In genomic region chr7:4629287-4629905, GRCh38 we compare ENCODE assay signal across 13 cellular contexts. TPM values are rescaled to one million over a fixed set of nuclear protein-coding genes. Genes with fewer than 3 reads are reported as not detected.
DNase-seq lines count a peak whose midpoint lies in the region; TF ChIP-seq lines count a peak whose summit lies in the region.
"Had no signal": no experiment of that assay in that cellular context is flagged by ENCODE, and none has a peak within 500 bp of the region (broad histone marks: within the 10 kb centered on the region; RNA-seq: fewer than 3 reads in every experiment).

No MANE protein-coding gene starts in this region.

- H3K36me3 ChIP-seq in osteoblast (ENCODE audit: insufficient read depth, low read length) (no peaks in the 10 kb centered on the region), Peyer's patch (no peaks in the 10 kb centered on the region)
- H3K36me3 ChIP-seq: BE2C had no signal

- 0 out of 2 replicates have a peak overlapping the region, but pooled peaks have one; percentile 1 for H3K27ac ChIP-seq in RWPE1
- no peak overlapping the region for H3K27ac ChIP-seq in osteoblast (ENCODE audit: low read depth, low read length)
- no peak overlapping the region for H3K27ac ChIP-seq in Peyer's patch
- H3K27ac ChIP-seq: C4-2B had no signal

- no peaks in the 10 kb centered on the region for H3K9me3 ChIP-seq in osteoblast (ENCODE audit: low read depth, low read length)
- H3K9me3 ChIP-seq in Peyer's patch: no peaks in the 10 kb centered on the region
- H3K9me3 ChIP-seq: A549, BE2C had no signal

- H3K4me2 ChIP-seq in osteoblast (ENCODE audit: insufficient read depth, low read length): no peak overlapping the region
- H3K4me2 ChIP-seq: A549 had no signal

- H3K27me3 ChIP-seq in osteoblast (ENCODE audit: insufficient read depth, low read length) (peaks cover 3% of the 10 kb centered on the region), Peyer's patch (no peaks in the 10 kb centered on the region)
- H3K27me3 ChIP-seq: BE2C had no signal

- CTCF ChIA-PET in RWPE1 (lab: Yijun Ruan, JAX): no interaction called here

- no peak overlapping the region for H3K4me3 ChIP-seq in fibroblast of mammary gland (ENCODE audit: control insufficient read depth, low read depth, low read length)
- H3K4me3 ChIP-seq in osteoblast (ENCODE audit: insufficient read depth, low read length): no peak overlapping the region
- H3K4me3 ChIP-seq in Peyer's patch: no peak overlapping the region
- H3K4me3 ChIP-seq: A549 had no signal

- H3K79me2 ChIP-seq in osteoblast (ENCODE audit: insufficient read depth, low read length): no peaks in the 10 kb centered on the region

- no peak for TF ChIP-seq POLR2A in Peyer's patch (IDR thresholded peaks at IDR 0.05)

- DNase-seq in NCI-H2171 (lab: John Stamatoyannopoulos, UW) (peak; percentile 63), RWPE1 (ENCODE audit: low spot score) (no peak), fibroblast of mammary gland (ENCODE audit: low read depth) (peak; percentile 72), osteoblast (ENCODE audit: insufficient read length, low spot score, missing footprints) (peak; percentile 69), germinal center (ENCODE audit: low spot score) (no peak), H4 (ENCODE audit: low spot score) (no peak), Peyer's patch (no peak)
- DNase-seq: BE2C; CD4-positive, alpha-beta memory T cell; DMS79 treated with DMSO at 0.1 percent for 48 hours; EL had no signal

- no peak overlapping the region for H2AFZ ChIP-seq in osteoblast (ENCODE audit: low read length)

- H3K4me1 ChIP-seq in osteoblast (ENCODE audit: insufficient read depth, low read length) (peaks cover 14% of the 10 kb centered on the region), Peyer's patch (peaks cover 0 to 22% (median 0%) of the 10 kb centered on the region in 4 donors)
- H3K4me1 ChIP-seq: BE2C had no signal

- TF ChIP-seq CTCF in RWPE1 (conservative IDR thresholded peaks at IDR 0.05; ENCODE audit: low read depth): no peak
- TF ChIP-seq CTCF in fibroblast of mammary gland (conservative IDR thresholded peaks at IDR 0.05; ENCODE audit: control insufficient read depth, insufficient read depth, low read depth, low read length): no peak
- no peak for TF ChIP-seq CTCF in osteoblast (IDR thresholded peaks at IDR 0.05; ENCODE audit: extremely low read depth, low read depth, low read length)
- TF ChIP-seq CTCF in Peyer's patch (IDR thresholded peaks at IDR 0.05): no peak

- POLR2A ChIA-PET in RWPE1 (lab: Yijun Ruan, JAX; ENCODE audit: low non-redundant PET): no interaction called here

- H4K20me1 ChIP-seq in osteoblast (ENCODE audit: insufficient read depth, low read length): no peaks in the 10 kb centered on the region

RNA-seq across cellular contexts. Expression of gene FOXK1, which starts 52.7 kb away (rescaled TPM):
- total RNA-seq in osteoblast (26.2 and 31.8 TPM in 2 replicates), Peyer's patch (10 to 100 TPM; 14.9 to 47.0 (median 36.1) TPM)
- 11.9 and 12.8 TPM in 2 replicates for total RNA-seq in H4 (2014; rRNA removed; shearing (Covaris generic))

Comparison
In these comparisons a context has a peak if more than half of its experiments do, and no peak if none do; other contexts are left out.
1. DNase-seq: peak in NCI-H2171 (single experiment), fibroblast of mammary gland (single experiment) and osteoblast (single experiment); none in RWPE1 (single experiment), germinal center (single experiment), H4 (single experiment) and Peyer's patch (0 of 3).